ENCODE assay signal across 1 cellular context in the genomic region with DNA sequence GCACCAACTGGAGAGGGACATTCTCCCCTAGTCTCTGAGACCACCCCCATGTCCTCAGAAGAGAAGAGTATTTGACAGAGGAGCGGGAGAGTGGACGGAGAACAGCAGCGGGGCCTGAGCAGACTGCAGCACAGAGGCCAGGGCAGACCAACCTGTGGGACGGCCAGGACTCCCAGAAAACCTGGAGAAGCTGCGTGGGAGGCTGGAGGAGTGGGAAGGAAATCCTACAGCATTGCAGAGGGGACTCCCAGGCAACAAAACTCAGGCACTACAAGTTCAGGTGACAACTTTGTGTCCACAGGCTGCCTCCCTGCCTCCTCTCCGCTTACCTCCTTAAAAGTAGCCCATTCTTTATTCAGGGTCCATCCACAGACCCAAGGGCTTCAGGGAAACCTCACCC.
TF ChIP-seq lines count a peak whose summit lies in the region.

No MANE protein-coding gene starts in this region.

TF ChIP-seq in endothelial cell of umbilical vein, 7 proteins besides CTCF, POLR2A, EP300 and RAD21:
- no peak for TF ChIP-seq EZH2 (IDR thresholded peaks at IDR 0.05; ENCODE audit: borderline replicate concordance, low read depth, low read length, severe bottlenecking)
- TF ChIP-seq, protein P1, sequence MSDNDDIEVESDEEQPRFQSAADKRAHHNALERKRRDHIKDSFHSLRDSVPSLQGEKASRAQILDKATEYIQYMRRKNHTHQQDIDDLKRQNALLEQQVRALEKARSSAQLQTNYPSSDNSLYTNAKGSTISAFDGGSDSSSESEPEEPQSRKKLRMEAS (IDR thresholded peaks at IDR 0.05; ENCODE audit: insufficient read depth, insufficient read length), result no peak
- TF ChIP-seq POLR2AphosphoS5 (IDR thresholded peaks at IDR 0.05; ENCODE audit: insufficient read depth, low read depth, low read length), result no peak
- no peak for TF ChIP-seq MYC (IDR thresholded peaks at IDR 0.05; ENCODE audit: low read depth, low read length)
- TF ChIP-seq JUN (IDR thresholded peaks at IDR 0.05; ENCODE audit: borderline replicate concordance, insufficient read depth, insufficient read length, low read depth), result no peak
- no peak for TF ChIP-seq FOS (IDR thresholded peaks at IDR 0.05; ENCODE audit: borderline replicate concordance, insufficient read depth, low read length)
- TF ChIP-seq GATA2 (IDR thresholded peaks at IDR 0.05; ENCODE audit: insufficient read depth, insufficient read length, low read depth, low read length), result no peak
TF ChIP-seq in endothelial cell of umbilical vein: peak in this region for 0.
